1 cellular context compared by ENCODE assay signal in the genomic region with DNA sequence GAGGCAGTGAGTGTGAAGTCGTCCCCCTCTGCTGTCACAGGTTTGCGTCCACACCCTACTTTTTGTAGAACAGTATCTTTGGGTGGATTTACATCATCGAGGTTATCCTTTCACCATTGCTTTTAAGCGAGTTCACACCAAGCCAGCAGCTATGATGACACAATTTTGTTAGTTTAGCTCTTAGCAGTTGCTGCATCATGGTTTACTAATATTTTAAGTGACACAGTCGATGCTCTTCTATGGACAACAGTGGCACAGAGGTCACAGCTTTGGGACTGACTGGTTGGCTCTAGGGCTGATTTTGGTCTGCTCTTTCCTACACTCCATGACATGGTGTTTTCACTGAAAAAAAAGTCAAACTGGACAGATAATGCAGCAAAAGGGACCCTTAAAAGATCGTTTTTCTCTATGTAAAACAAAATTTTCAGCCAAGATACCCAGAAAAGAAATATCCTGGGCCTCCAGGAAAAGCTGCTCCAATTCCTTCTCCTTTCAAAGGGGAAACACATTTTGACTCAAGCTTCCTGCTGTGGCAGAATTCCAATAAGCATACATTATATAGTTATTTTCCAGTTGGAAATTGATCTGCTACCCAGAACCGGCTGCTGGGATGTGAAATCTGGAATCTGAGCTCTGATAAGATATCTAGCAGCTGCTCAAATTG.
TF ChIP-seq lines count a peak whose summit lies in the region.

No MANE protein-coding gene starts in this region.

TF ChIP-seq in SK-N-SH, 30 proteins besides CTCF, POLR2A, EP300 and RAD21 (continued from another document):
- TF ChIP-seq ELF1 (IDR thresholded peaks at IDR 0.05) (no peak), FOXM1 (IDR thresholded peaks at IDR 0.05; ENCODE audit: low read depth) (no peak), POLR2AphosphoS5 (IDR thresholded peaks at IDR 0.05; ENCODE audit: low read depth, low read length) (no peak), SIN3A (IDR thresholded peaks at IDR 0.05; ENCODE audit: borderline replicate concordance, low read depth, low read length) (no peak), RXRA (IDR thresholded peaks at IDR 0.05; ENCODE audit: borderline replicate concordance, low read depth) (no peak), EZH2phosphoT487 (IDR thresholded peaks at IDR 0.05; ENCODE audit: borderline replicate concordance, low read depth) (no peak), FOXJ3 (CRISPR knock-in tag; IDR thresholded peaks at IDR 0.05) (no peak), NRF1 (IDR thresholded peaks at IDR 0.05; ENCODE audit: low read depth, low read length) (no peak), GATA2 (CRISPR knock-in tag; IDR thresholded peaks at IDR 0.05) (no peak)
- TF ChIP-seq, protein P1, sequence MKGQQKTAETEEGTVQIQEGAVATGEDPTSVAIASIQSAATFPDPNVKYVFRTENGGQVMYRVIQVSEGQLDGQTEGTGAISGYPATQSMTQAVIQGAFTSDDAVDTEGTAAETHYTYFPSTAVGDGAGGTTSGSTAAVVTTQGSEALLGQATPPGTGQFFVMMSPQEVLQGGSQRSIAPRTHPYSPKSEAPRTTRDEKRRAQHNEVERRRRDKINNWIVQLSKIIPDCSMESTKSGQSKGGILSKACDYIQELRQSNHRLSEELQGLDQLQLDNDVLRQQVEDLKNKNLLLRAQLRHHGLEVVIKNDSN (IDR thresholded peaks at IDR 0.05; ENCODE audit: borderline replicate concordance, low read depth): no peak
- TF ChIP-seq, protein P2, sequence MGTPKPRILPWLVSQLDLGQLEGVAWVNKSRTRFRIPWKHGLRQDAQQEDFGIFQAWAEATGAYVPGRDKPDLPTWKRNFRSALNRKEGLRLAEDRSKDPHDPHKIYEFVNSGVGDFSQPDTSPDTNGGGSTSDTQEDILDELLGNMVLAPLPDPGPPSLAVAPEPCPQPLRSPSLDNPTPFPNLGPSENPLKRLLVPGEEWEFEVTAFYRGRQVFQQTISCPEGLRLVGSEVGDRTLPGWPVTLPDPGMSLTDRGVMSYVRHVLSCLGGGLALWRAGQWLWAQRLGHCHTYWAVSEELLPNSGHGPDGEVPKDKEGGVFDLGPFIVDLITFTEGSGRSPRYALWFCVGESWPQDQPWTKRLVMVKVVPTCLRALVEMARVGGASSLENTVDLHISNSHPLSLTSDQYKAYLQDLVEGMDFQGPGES (IDR thresholded peaks at IDR 0.05; ENCODE audit: low read depth, low read length): no peak
- TF ChIP-seq, protein P3, sequence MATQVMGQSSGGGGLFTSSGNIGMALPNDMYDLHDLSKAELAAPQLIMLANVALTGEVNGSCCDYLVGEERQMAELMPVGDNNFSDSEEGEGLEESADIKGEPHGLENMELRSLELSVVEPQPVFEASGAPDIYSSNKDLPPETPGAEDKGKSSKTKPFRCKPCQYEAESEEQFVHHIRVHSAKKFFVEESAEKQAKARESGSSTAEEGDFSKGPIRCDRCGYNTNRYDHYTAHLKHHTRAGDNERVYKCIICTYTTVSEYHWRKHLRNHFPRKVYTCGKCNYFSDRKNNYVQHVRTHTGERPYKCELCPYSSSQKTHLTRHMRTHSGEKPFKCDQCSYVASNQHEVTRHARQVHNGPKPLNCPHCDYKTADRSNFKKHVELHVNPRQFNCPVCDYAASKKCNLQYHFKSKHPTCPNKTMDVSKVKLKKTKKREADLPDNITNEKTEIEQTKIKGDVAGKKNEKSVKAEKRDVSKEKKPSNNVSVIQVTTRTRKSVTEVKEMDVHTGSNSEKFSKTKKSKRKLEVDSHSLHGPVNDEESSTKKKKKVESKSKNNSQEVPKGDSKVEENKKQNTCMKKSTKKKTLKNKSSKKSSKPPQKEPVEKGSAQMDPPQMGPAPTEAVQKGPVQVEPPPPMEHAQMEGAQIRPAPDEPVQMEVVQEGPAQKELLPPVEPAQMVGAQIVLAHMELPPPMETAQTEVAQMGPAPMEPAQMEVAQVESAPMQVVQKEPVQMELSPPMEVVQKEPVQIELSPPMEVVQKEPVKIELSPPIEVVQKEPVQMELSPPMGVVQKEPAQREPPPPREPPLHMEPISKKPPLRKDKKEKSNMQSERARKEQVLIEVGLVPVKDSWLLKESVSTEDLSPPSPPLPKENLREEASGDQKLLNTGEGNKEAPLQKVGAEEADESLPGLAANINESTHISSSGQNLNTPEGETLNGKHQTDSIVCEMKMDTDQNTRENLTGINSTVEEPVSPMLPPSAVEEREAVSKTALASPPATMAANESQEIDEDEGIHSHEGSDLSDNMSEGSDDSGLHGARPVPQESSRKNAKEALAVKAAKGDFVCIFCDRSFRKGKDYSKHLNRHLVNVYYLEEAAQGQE (IDR thresholded peaks at IDR 0.05; ENCODE audit: low read depth, low read length): no peak
